ENCODE assay signal across 13 cellular contexts in the genomic region with DNA sequence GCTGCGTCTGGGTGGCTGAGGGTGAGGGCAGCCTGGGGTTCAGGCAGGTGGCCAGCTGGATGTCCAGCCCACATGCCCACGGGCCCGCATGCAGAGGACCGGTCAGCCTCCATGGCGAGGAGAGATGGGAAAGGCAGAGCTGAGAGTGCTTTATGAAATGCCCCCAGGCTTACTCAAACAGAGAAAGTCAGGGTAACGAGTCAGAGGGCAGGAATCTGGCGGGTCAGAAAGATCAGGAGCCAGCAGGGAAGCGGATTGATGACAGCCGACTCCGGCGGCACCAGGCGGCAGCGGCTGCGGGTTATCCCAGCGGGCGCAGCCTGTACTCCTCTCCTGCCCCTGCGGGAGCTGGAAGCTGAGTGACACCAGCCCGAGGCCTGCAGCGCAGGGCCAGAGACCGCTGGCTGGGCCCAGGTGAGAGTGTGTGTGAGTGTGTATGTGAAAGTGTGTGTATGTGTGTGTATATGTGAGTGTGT. TPM values are rescaled to one million over a fixed set of nuclear protein-coding genes. Genes with fewer than 3 reads are reported as not detected.
A peak's percentile ranks its signal among the peaks of the same experiment; 100 is the strongest.
DNase-seq lines count a peak whose midpoint lies in the region; ATAC-seq and TF ChIP-seq lines count a peak whose summit lies in the region.
"Had no signal": no experiment of that assay in that cellular context is flagged by ENCODE, and none has a peak within 500 bp of the region (broad histone marks: within the 10 kb centered on the region; RNA-seq: fewer than 3 reads in every experiment).

No MANE protein-coding gene starts in this region.

- H3K27me3 Mint-ChIP-seq in stimulated activated naive CD8-positive, alpha-beta T cell treated with anti-CD3 and anti-CD28 coated beads, Interleukin-15, amount 100 ng/mL, for 72 hours, result peaks cover 10% of the 10 kb centered on the region
- no peaks in the 10 kb centered on the region for H3K27me3 Mint-ChIP-seq in WTC11 (ENCODE audit: low read depth)
- peaks cover 7% of the 10 kb centered on the region for H3K27me3 Mint-ChIP-seq in activated CD4-positive, alpha-beta T cell treated with anti-CD3 and anti-CD28 coated beads, Interleukin-2, amount 10 ng/mL, durations not matched to agents 7 days and 5 days
- H3K27me3 Mint-ChIP-seq in activated naive CD8-positive, alpha-beta T cell treated with anti-CD3 and anti-CD28 coated beads, Interleukin-2, amount 50 U/mL, for 24 hours, result peaks cover under 1% of the 10 kb centered on the region
- H3K27me3 Mint-ChIP-seq: central memory CD8-positive, alpha-beta T cell had no signal

- no peak for TF ChIP-seq CTCF in WTC11 (IDR thresholded peaks at IDR 0.05)

- ATAC-seq in stimulated activated naive CD8-positive, alpha-beta T cell treated with anti-CD3 and anti-CD28 coated beads, Interleukin-15, amount 100 ng/mL, for 72 hours, result peak; percentile 31
- ATAC-seq in stimulated activated naive CD8-positive, alpha-beta T cell treated with anti-CD3 and anti-CD28 coated beads, Interleukin-15, Interleukin-2, amounts not matched to agents 100 U/mL and 50 U/mL, for 24 hours, result no peak
- peak; percentile 73 for ATAC-seq in WTC11
- ATAC-seq in activated naive CD8-positive, alpha-beta T cell treated with anti-CD3 and anti-CD28 coated beads, Interleukin-2, amount 50 U/mL, for 24 hours, result no peak

- no peaks in the 10 kb centered on the region for H3K9me3 Mint-ChIP-seq in stimulated activated naive CD8-positive, alpha-beta T cell treated with anti-CD3 and anti-CD28 coated beads, Interleukin-15, amount 100 ng/mL, for 72 hours
- H3K9me3 Mint-ChIP-seq in WTC11, result no peaks in the 10 kb centered on the region
- no peaks in the 10 kb centered on the region for H3K9me3 Mint-ChIP-seq in activated CD4-positive, alpha-beta T cell treated with anti-CD3 and anti-CD28 coated beads, Interleukin-2, amount 10 ng/mL, durations not matched to agents 7 days and 5 days
- no peaks in the 10 kb centered on the region for H3K9me3 Mint-ChIP-seq in activated naive CD8-positive, alpha-beta T cell treated with anti-CD3 and anti-CD28 coated beads, Interleukin-2, amount 50 U/mL, for 24 hours
- H3K9me3 Mint-ChIP-seq: central memory CD8-positive, alpha-beta T cell had no signal

- no peak overlapping the region for H3K27ac Mint-ChIP-seq in stimulated activated naive CD8-positive, alpha-beta T cell treated with anti-CD3 and anti-CD28 coated beads, Interleukin-15, amount 100 ng/mL, for 72 hours
- no peak overlapping the region for H3K27ac Mint-ChIP-seq in WTC11
- H3K27ac Mint-ChIP-seq in activated CD4-positive, alpha-beta T cell treated with anti-CD3 and anti-CD28 coated beads, Interleukin-2, amount 10 ng/mL, durations not matched to agents 7 days and 5 days, result no peak overlapping the region
- no peak overlapping the region for H3K27ac Mint-ChIP-seq in activated naive CD8-positive, alpha-beta T cell treated with anti-CD3 and anti-CD28 coated beads, Interleukin-2, amount 50 U/mL, for 24 hours

- no peak overlapping the region for H3K4me3 Mint-ChIP-seq in stimulated activated naive CD8-positive, alpha-beta T cell treated with anti-CD3 and anti-CD28 coated beads, Interleukin-15, amount 100 ng/mL, for 72 hours
- no peak overlapping the region for H3K4me3 Mint-ChIP-seq in WTC11
- H3K4me3 Mint-ChIP-seq in activated CD4-positive, alpha-beta T cell treated with anti-CD3 and anti-CD28 coated beads, Interleukin-2, amount 10 ng/mL, durations not matched to agents 7 days and 5 days, result no peak overlapping the region
- no peak overlapping the region for H3K4me3 Mint-ChIP-seq in activated naive CD8-positive, alpha-beta T cell treated with anti-CD3 and anti-CD28 coated beads, Interleukin-2, amount 50 U/mL, for 24 hours
- H3K4me3 Mint-ChIP-seq: central memory CD8-positive, alpha-beta T cell had no signal

- CTCF ChIA-PET in WTC11 (lab: Charles Lee), result interaction anchor here (1.2 to 2.9 kb wide), 3 partner anchors 10 to 57 kb away, joined by 4 to 20 read pairs (median 5); a partner anchor contains a TSS
- CTCF ChIA-PET in activated CD4-positive, alpha-beta T cell treated with anti-CD3 and anti-CD28 coated beads, Interleukin-2, amount 10 ng/mL, durations not matched to agents 7 days and 5 days (lab: Charles Lee), result interaction anchor here (2.1 kb wide), 1 partner anchor 13 kb away, joined by 5 read pairs; no protein-coding TSS in a partner anchor

- no peak for DNase-seq in stimulated activated naive CD8-positive, alpha-beta T cell treated with anti-CD3 and anti-CD28 coated beads, Interleukin-15, amount 100 ng/mL, for 72 hours
- DNase-seq in stimulated activated naive CD8-positive, alpha-beta T cell treated with anti-CD3 and anti-CD28 coated beads, Interleukin-15, Interleukin-2, amounts not matched to agents 100 U/mL and 50 U/mL, for 24 hours, result no peak
- peak; percentile 34 for DNase-seq in WTC11 (ENCODE audit: low spot score)
- DNase-seq in foreskin melanocyte, result peak; percentile 32
- no peak for DNase-seq in activated CD4-positive, alpha-beta T cell treated with anti-CD3 and anti-CD28 coated beads, Interleukin-2, amount 10 ng/mL, durations not matched to agents 7 days and 5 days
- no peak for DNase-seq in ureter (ENCODE audit: low spot score)
- DNase-seq in NCI-H1694 (lab: John Stamatoyannopoulos, UW), result no peak
- DNase-seq in activated naive CD8-positive, alpha-beta T cell treated with anti-CD3 and anti-CD28 coated beads, Interleukin-2, amount 50 U/mL, for 24 hours, result no peak
- DNase-seq: KG1, right cardiac atrium had no signal

- no peaks in the 10 kb centered on the region for H3K4me1 Mint-ChIP-seq in stimulated activated naive CD8-positive, alpha-beta T cell treated with anti-CD3 and anti-CD28 coated beads, Interleukin-15, amount 100 ng/mL, for 72 hours
- peaks cover 22% of the 10 kb centered on the region for H3K4me1 Mint-ChIP-seq in WTC11
- H3K4me1 Mint-ChIP-seq in activated CD4-positive, alpha-beta T cell treated with anti-CD3 and anti-CD28 coated beads, Interleukin-2, amount 10 ng/mL, durations not matched to agents 7 days and 5 days, result no peaks in the 10 kb centered on the region
- no peaks in the 10 kb centered on the region for H3K4me1 Mint-ChIP-seq in activated naive CD8-positive, alpha-beta T cell treated with anti-CD3 and anti-CD28 coated beads, Interleukin-2, amount 50 U/mL, for 24 hours
- H3K4me1 Mint-ChIP-seq: central memory CD8-positive, alpha-beta T cell had no signal

- POLR2A ChIA-PET in WTC11 (lab: Charles Lee), result no interaction called here
- POLR2A ChIA-PET in activated CD4-positive, alpha-beta T cell treated with anti-CD3 and anti-CD28 coated beads, Interleukin-2, amount 10 ng/mL, durations not matched to agents 7 days and 5 days (lab: Charles Lee), result no interaction called here

- H3K36me3 Mint-ChIP-seq in WTC11, result no peaks in the 10 kb centered on the region
- H3K36me3 Mint-ChIP-seq in activated CD4-positive, alpha-beta T cell treated with anti-CD3 and anti-CD28 coated beads, Interleukin-2, amount 10 ng/mL, durations not matched to agents 7 days and 5 days (ENCODE audit: low read depth), result no peaks in the 10 kb centered on the region
- H3K36me3 Mint-ChIP-seq in activated naive CD8-positive, alpha-beta T cell treated with anti-CD3 and anti-CD28 coated beads, Interleukin-2, amount 50 U/mL, for 24 hours (ENCODE audit: low read depth), result no peaks in the 10 kb centered on the region

TF ChIP-seq in WTC11, 78 proteins besides CTCF, POLR2A, EP300 and RAD21 (continues in another document):
- TF ChIP-seq ELF4 (CRISPR knock-in tag; IDR thresholded peaks at IDR 0.05; ENCODE audit: low read depth) (no peak), RORB (CRISPR knock-in tag; IDR thresholded peaks at IDR 0.05) (no peak)
- TF ChIP-seq, protein P1, sequence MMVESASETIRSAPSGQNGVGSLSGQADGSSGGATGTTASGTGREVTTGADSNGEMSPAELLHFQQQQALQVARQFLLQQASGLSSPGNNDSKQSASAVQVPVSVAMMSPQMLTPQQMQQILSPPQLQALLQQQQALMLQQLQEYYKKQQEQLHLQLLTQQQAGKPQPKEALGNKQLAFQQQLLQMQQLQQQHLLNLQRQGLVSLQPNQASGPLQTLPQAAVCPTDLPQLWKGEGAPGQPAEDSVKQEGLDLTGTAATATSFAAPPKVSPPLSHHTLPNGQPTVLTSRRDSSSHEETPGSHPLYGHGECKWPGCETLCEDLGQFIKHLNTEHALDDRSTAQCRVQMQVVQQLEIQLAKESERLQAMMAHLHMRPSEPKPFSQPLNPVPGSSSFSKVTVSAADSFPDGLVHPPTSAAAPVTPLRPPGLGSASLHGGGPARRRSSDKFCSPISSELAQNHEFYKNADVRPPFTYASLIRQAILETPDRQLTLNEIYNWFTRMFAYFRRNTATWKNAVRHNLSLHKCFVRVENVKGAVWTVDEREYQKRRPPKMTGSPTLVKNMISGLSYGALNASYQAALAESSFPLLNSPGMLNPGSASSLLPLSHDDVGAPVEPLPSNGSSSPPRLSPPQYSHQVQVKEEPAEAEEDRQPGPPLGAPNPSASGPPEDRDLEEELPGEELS (CRISPR knock-in tag; IDR thresholded peaks at IDR 0.05), result no peak
- TF ChIP-seq, protein P2, sequence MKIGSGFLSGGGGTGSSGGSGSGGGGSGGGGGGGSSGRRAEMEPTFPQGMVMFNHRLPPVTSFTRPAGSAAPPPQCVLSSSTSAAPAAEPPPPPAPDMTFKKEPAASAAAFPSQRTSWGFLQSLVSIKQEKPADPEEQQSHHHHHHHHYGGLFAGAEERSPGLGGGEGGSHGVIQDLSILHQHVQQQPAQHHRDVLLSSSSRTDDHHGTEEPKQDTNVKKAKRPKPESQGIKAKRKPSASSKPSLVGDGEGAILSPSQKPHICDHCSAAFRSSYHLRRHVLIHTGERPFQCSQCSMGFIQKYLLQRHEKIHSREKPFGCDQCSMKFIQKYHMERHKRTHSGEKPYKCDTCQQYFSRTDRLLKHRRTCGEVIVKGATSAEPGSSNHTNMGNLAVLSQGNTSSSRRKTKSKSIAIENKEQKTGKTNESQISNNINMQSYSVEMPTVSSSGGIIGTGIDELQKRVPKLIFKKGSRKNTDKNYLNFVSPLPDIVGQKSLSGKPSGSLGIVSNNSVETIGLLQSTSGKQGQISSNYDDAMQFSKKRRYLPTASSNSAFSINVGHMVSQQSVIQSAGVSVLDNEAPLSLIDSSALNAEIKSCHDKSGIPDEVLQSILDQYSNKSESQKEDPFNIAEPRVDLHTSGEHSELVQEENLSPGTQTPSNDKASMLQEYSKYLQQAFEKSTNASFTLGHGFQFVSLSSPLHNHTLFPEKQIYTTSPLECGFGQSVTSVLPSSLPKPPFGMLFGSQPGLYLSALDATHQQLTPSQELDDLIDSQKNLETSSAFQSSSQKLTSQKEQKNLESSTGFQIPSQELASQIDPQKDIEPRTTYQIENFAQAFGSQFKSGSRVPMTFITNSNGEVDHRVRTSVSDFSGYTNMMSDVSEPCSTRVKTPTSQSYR (CRISPR knock-in tag; IDR thresholded peaks at IDR 0.05), result no peak

RNA-seq across cellular contexts. Expression of a gene that starts 13.4 kb away (rescaled TPM):
- total RNA-seq in WTC11 (2021), result 1.6 to 2.1 TPM (median 1.7 TPM) in 3 replicates
- not detected for total RNA-seq in activated CD4-positive, alpha-beta T cell treated with anti-CD3 and anti-CD28 coated beads, Interleukin-2, amount 10 ng/mL, durations not matched to agents 7 days and 5 days
- 0.13 TPM for total RNA-seq in ureter
- total RNA-seq: OCI-LY7 had no signal

RNA-seq across cellular contexts. Expression of a gene that starts 34.0 kb away (rescaled TPM):
- total RNA-seq in WTC11 (2021) (not detected in 3 replicates), ureter (1.1 TPM)
- not detected for total RNA-seq in activated CD4-positive, alpha-beta T cell treated with anti-CD3 and anti-CD28 coated beads, Interleukin-2, amount 10 ng/mL, durations not matched to agents 7 days and 5 days
- total RNA-seq: kidney epithelial cell, OCI-LY7 had no signal

RNA-seq across cellular contexts. Expression of a gene that starts 52.3 kb away (rescaled TPM):
- 26.1 to 31.6 TPM (median 30.4 TPM) in 3 replicates for total RNA-seq in WTC11 (2021)
- 10 to 100 TPM; 25.2 to 26.0 TPM for total RNA-seq in activated CD4-positive, alpha-beta T cell treated with anti-CD3 and anti-CD28 coated beads, Interleukin-2, amount 10 ng/mL, durations not matched to agents 7 days and 5 days
- total RNA-seq in ureter, result 32.9 TPM

Comparison
In these comparisons a context has a peak if more than half of its experiments do, and no peak if none do; other contexts are left out.
1. ATAC-seq: peak in stimulated activated naive CD8-positive, alpha-beta T cell treated with anti-CD3 and anti-CD28 coated beads, Interleukin-15, amount 100 ng/mL, for 72 hours (single experiment) and WTC11 (single experiment); none in stimulated activated naive CD8-positive, alpha-beta T cell treated with anti-CD3 and anti-CD28 coated beads, Interleukin-15, Interleukin-2, amounts not matched to agents 100 U/mL and 50 U/mL, for 24 hours (single experiment) and activated naive CD8-positive, alpha-beta T cell treated with anti-CD3 and anti-CD28 coated beads, Interleukin-2, amount 50 U/mL, for 24 hours (single experiment).
2. DNase-seq: peak in WTC11 (single experiment) and foreskin melanocyte (single experiment); none in stimulated activated naive CD8-positive, alpha-beta T cell treated with anti-CD3 and anti-CD28 coated beads, Interleukin-15, amount 100 ng/mL, for 72 hours (0 of 2), stimulated activated naive CD8-positive, alpha-beta T cell treated with anti-CD3 and anti-CD28 coated beads, Interleukin-15, Interleukin-2, amounts not matched to agents 100 U/mL and 50 U/mL, for 24 hours (single experiment), activated CD4-positive, alpha-beta T cell treated with anti-CD3 and anti-CD28 coated beads, Interleukin-2, amount 10 ng/mL, durations not matched to agents 7 days and 5 days (single experiment), ureter (single experiment), NCI-H1694 (single experiment) and activated naive CD8-positive, alpha-beta T cell treated with anti-CD3 and anti-CD28 coated beads, Interleukin-2, amount 50 U/mL, for 24 hours (single experiment).